Comparison of ENCODE assay signal across 2 cellular contexts in genomic region chr6:44401138-44401537, GRCh38.
TF ChIP-seq lines count a peak whose summit lies in the region.

No MANE protein-coding gene starts in this region.

TF ChIP-seq in HepG2, 621 proteins besides CTCF, POLR2A, EP300 and RAD21:
- TF ChIP-seq ZBTB4 (CRISPR knock-in tag; IDR thresholded peaks at IDR 0.05; ENCODE audit: borderline replicate concordance) (no peak), SMYD3 (CRISPR knock-in tag; IDR thresholded peaks at IDR 0.05) (no peak), CENPBD1 (CRISPR knock-in tag; IDR thresholded peaks at IDR 0.05; ENCODE audit: borderline replicate concordance, low read depth) (no peak), RELA (CRISPR knock-in tag; IDR thresholded peaks at IDR 0.05) (no peak), KDM2A (CRISPR knock-in tag; IDR thresholded peaks at IDR 0.05; ENCODE audit: borderline replicate concordance, low read depth) (no peak), ASH2L (IDR thresholded peaks at IDR 0.05; ENCODE audit: insufficient read length, low read depth, low read length) (no peak), SNAI1 (CRISPR knock-in tag; IDR thresholded peaks at IDR 0.05; ENCODE audit: borderline replicate concordance) (no peak), DPF2 (CRISPR knock-in tag; IDR thresholded peaks at IDR 0.05; ENCODE audit: borderline replicate concordance, low read depth) (no peak), HNRNPL (IDR thresholded peaks at IDR 0.05; ENCODE audit: low read depth, low read length) (no peak), MLXIP (CRISPR knock-in tag; IDR thresholded peaks at IDR 0.05; ENCODE audit: borderline replicate concordance) (no peak), CREM (IDR thresholded peaks at IDR 0.05) (no peak), CREM (CRISPR knock-in tag; IDR thresholded peaks at IDR 0.05) (no peak), RARG (CRISPR knock-in tag; IDR thresholded peaks at IDR 0.05; ENCODE audit: low read depth) (no peak), ZNF496 (CRISPR knock-in tag; IDR thresholded peaks at IDR 0.05; ENCODE audit: insufficient replicate concordance) (no peak), ZNF577 (CRISPR knock-in tag; IDR thresholded peaks at IDR 0.05; ENCODE audit: borderline replicate concordance, low read depth) (no peak)

TF ChIP-seq in GM23338, 12 proteins besides CTCF, POLR2A, EP300 and RAD21:
- TF ChIP-seq JUNB (IDR thresholded peaks at IDR 0.05; ENCODE audit: unreplicated experiment), result no peak
- no peak for TF ChIP-seq POLR2AphosphoS5 (IDR thresholded peaks at IDR 0.05; ENCODE audit: low read depth)
- no peak for TF ChIP-seq ETS1 (IDR thresholded peaks at IDR 0.05)
- TF ChIP-seq EZH2phosphoT487 (IDR thresholded peaks at IDR 0.05; ENCODE audit: unreplicated experiment), result no peak
- TF ChIP-seq ZNF462 (CRISPR knock-in tag; IDR thresholded peaks at IDR 0.05), result no peak
- TF ChIP-seq EZH2 (IDR thresholded peaks at IDR 0.05; ENCODE audit: low read depth, unreplicated experiment), result no peak
